13 cellular contexts compared by ENCODE assay signal in the genomic region with DNA sequence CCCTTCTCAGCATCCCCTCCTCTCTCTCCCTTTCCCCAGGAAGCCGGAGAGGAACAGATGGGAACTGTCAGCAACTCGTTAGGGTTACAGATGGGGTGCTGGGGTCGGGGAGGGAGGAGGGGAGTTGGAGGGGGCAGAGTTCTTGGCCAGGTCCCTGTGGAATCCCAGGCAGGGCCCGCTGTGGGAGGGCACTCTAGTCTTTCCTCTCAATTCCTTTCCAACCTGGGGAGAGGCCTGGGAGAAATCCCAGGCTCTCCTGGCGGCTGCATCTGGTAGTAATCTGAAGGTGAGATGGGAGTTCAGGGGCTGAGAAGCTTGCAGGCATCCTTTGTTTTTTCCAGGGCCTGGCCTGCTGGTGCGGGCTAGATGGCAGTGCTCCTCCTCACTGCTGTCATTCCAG.
"Had no signal": no experiment of that assay in that cellular context is flagged by ENCODE, and none has a peak within 500 bp of the region (broad histone marks: within the 10 kb centered on the region; RNA-seq: fewer than 3 reads in every experiment).

No MANE protein-coding gene starts in this region.

- H3K79me2 ChIP-seq: parathyroid adenoma had no signal

- H3K4me1 Mint-ChIP-seq: activated CD4-positive, alpha-beta T cell treated with anti-CD3 and anti-CD28 coated beads, Interleukin-2, amount 10 ng/mL, durations not matched to agents 7 days and 5 days; central memory CD8-positive, alpha-beta T cell; natural killer cell had no signal

- H3K4me3 ChIP-seq: coronary artery, lung, thyroid gland had no signal

- H3K27ac ChIP-seq: brain microvascular endothelial cell, coronary artery, parathyroid adenoma, thyroid gland had no signal

- DNase-seq: foreskin melanocyte had no signal

- H3K4me1 ChIP-seq: parathyroid adenoma, thyroid gland had no signal

- H3K36me3 ChIP-seq: brain microvascular endothelial cell, thyroid gland had no signal

- H2AFZ ChIP-seq: parathyroid adenoma had no signal

- H3K27me3 ChIP-seq: brain microvascular endothelial cell, thyroid gland had no signal

- H3K27ac Mint-ChIP-seq: activated CD4-positive, alpha-beta T cell treated with anti-CD3 and anti-CD28 coated beads, Interleukin-2, amount 10 ng/mL, durations not matched to agents 7 days and 5 days; activated CD8-positive, alpha-beta T cell treated with anti-CD3 and anti-CD28 coated beads, Interleukin-2, amount 10 ng/mL, durations not matched to agents 7 days and 5 days; activated naive CD4-positive, alpha-beta T cell treated with anti-CD3 and anti-CD28 coated beads for 36 hours; activated T-cell treated with anti-CD3 and anti-CD28 coated beads, Interleukin-2, amount 50 U/mL, for 24 hours; activated T-helper 2 cell treated with anti-CD3 and anti-CD28 coated beads, Interferon-gamma antibody, Interleukin-2, Interleukin-4, amounts not matched to agents 10 μg/mL and 5 μg/mL and 100 μg/mL, durations not matched to agents 14 hours and 24 hours and 36 hours; natural killer cell had no signal

- H3K4me3 Mint-ChIP-seq: activated CD4-positive, alpha-beta T cell treated with anti-CD3 and anti-CD28 coated beads, Interleukin-2, amount 10 ng/mL, durations not matched to agents 7 days and 5 days; activated CD8-positive, alpha-beta T cell treated with anti-CD3 and anti-CD28 coated beads, Interleukin-2, amount 10 ng/mL, durations not matched to agents 7 days and 5 days; activated naive CD4-positive, alpha-beta T cell treated with anti-CD3 and anti-CD28 coated beads for 36 hours; activated T-cell treated with anti-CD3 and anti-CD28 coated beads, Interleukin-2, amount 50 U/mL, for 24 hours; central memory CD8-positive, alpha-beta T cell; natural killer cell had no signal

- H3K9me3 ChIP-seq: thyroid gland had no signal

- H3K36me3 Mint-ChIP-seq: natural killer cell had no signal

- H3K9me3 Mint-ChIP-seq: activated CD4-positive, alpha-beta T cell treated with anti-CD3 and anti-CD28 coated beads, Interleukin-2, amount 10 ng/mL, durations not matched to agents 7 days and 5 days; activated naive CD4-positive, alpha-beta T cell treated with anti-CD3 and anti-CD28 coated beads for 36 hours; activated T-cell treated with anti-CD3 and anti-CD28 coated beads, Interleukin-2, amount 50 U/mL, for 24 hours; activated T-helper 2 cell treated with anti-CD3 and anti-CD28 coated beads, Interferon-gamma antibody, Interleukin-2, Interleukin-4, amounts not matched to agents 10 μg/mL and 5 μg/mL and 100 μg/mL, durations not matched to agents 14 hours and 24 hours and 36 hours; central memory CD8-positive, alpha-beta T cell; natural killer cell had no signal
